In the genomic region with DNA sequence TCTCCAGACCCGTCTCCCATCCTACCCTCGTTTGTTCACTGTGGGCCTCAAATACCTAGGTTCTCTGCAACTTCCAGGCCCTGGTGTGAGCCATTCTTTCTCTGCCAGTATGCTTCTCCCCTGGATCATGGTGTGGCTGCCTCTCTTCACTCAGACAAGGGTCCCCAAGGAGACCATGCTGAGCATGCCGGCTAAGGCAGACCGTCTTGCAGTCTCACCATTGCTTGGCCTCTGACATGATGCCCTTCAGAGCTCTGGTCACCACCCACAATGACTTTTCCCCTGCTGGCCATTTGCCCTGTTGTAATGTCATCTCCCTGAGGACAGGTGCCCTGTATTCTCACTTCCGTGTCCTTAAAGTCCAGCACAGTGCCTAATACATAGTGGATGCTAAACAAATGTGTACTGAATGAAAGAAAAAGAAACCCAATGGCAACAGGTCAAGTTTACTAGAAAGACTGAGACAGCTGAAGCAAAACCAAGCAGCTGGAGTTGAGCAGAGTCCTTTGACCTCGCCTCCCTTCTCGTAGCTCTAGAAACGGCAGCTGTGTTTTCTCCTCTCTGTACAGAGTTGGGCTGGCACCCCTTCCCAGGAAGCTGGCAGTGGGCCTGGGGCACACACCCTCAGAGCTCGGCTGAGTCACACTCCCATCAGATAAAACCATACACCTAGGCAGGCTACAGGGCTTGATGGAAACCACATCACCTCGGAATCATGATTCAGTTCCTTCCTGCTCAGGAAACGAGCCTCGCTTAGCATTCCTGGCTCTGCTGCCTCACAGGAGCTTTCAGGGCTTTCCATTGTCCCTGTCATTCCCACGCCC, we compare ENCODE assay signal across 8 cellular contexts. TPM values are rescaled to one million over a fixed set of nuclear protein-coding genes. Genes with fewer than 3 reads are reported as not detected.
DNase-seq lines count a peak whose midpoint lies in the region; ATAC-seq, FAIRE-seq and TF ChIP-seq lines count a peak whose summit lies in the region.

No MANE protein-coding gene starts in this region.

- BruUV-seq in IMR-90 (replicated peaks; lab: Mats Ljungman, UMichigan) (no TSS peak), A673 (replicated peaks; lab: Mats Ljungman, UMichigan) (no TSS peak)

- H3K4ac ChIP-seq in IMR-90 (ENCODE audit: low read depth, low read length) (0 out of 2 replicates have a peak overlapping the region, but pooled peaks have one; percentile 3), mesendoderm (ENCODE audit: low read depth, low read length) (no peak overlapping the region)

- intact Hi-C loops in IMR-90 (cut with micrococcal nuclease) (no loop called here), thyroid gland (cut with DNase I) (no loop called here), A673 (cut with micrococcal nuclease; ENCODE audit: unreplicated experiment) (no loop called here)

- ATAC-seq in IMR-90 (ENCODE audit: low read depth) (peak; percentile 65), HG02884 (IDR thresholded peaks at IDR 0.05; ENCODE audit: unreplicated experiment) (no peak)

- peak overlapping the region; percentile 52 for H2AK9ac ChIP-seq in IMR-90 (replicated peaks; ENCODE audit: low read depth, low read length, poor library complexity)

- no peak overlapping the region for H2BK15ac ChIP-seq in IMR-90 (ENCODE audit: low read depth, low read length)
- no peak overlapping the region for H2BK15ac ChIP-seq in mesendoderm (replicated peaks; ENCODE audit: low read depth)

- peak overlapping the region; percentile 73 for H2AFZ ChIP-seq in IMR-90 (replicated peaks; ENCODE audit: low read length, poor library complexity)

- peaks cover 34% of the 10 kb centered on the region for H3K36me3 ChIP-seq in IMR-90 (ENCODE audit: control insufficient read depth, insufficient read depth, low read length)
- peaks cover 15% of the 10 kb centered on the region for H3K36me3 ChIP-seq in mesendoderm (ENCODE audit: control insufficient read depth, insufficient read depth, low read length)
- H3K36me3 ChIP-seq in thyroid gland: peaks cover 30 to 37% of the 10 kb centered on the region in 2 donors
- H3K36me3 ChIP-seq in A673 (ENCODE audit: insufficient read depth, low read length, poor library complexity, severe bottlenecking): peaks cover 14% of the 10 kb centered on the region

- peak overlapping the region; percentile 5; the same call in 1 of the 2 replicates for H3K23ac ChIP-seq in IMR-90 (ENCODE audit: low read depth, low read length)
- no peak overlapping the region for H3K23ac ChIP-seq in mesendoderm (ENCODE audit: low read length)

- DNase-seq in IMR-90 (peak; percentile 79), mesendoderm (peak; percentile 45), thyroid gland (peak; percentile 79 to 84), iPS-NIHi11 (ENCODE audit: low spot score) (no peak), A673 (ENCODE audit: low spot score) (no peak)

- H2AK5ac ChIP-seq in IMR-90 (ENCODE audit: low read depth, low read length) (peak overlapping the region; percentile 43; the same call in 1 of the 2 replicates), mesendoderm (ENCODE audit: low read length) (no peak overlapping the region)

- TF ChIP-seq POLR2A in IMR-90 (IDR thresholded peaks at IDR 0.05; ENCODE audit: low read depth, low read length) (no peak), thyroid gland (IDR thresholded peaks at IDR 0.05) (no peak)

- WGBS in IMR-90 (ENCODE audit: extremely low coverage in 2 of 2, insufficient read length in 1 of 2), 2 experiments: 23% methylated on average over 6 of the region's 13 CpGs; no CpG with 5 or more reads in 1 of the 2 experiments
- no CpG with 5 or more reads among the region's 13 CpGs for WGBS in mesendoderm (ENCODE audit: extremely low coverage, insufficient coverage, low lambda C conversion rate)
- 36 to 52% methylated on average over 13 of the region's 13 CpGs for WGBS in thyroid gland, 2 donors

- H2BK120ac ChIP-seq in IMR-90 (ENCODE audit: low read depth, low read length) (no peak overlapping the region; the same call in 1 of the 2 replicates), mesendoderm (ENCODE audit: low read depth, low read length) (no peak overlapping the region)

- H3K4me2 ChIP-seq in IMR-90 (ENCODE audit: low read depth, low read length): no peak overlapping the region; the same call in 1 of the 2 replicates
- no peak overlapping the region for H3K4me2 ChIP-seq in mesendoderm (ENCODE audit: low read length)

- H3K4me1 ChIP-seq in IMR-90 (ENCODE audit: control insufficient read depth, insufficient read depth, low read length) (peaks cover 8% of the 10 kb centered on the region), mesendoderm (ENCODE audit: control insufficient read depth, low read depth, low read length) (no peaks in the 10 kb centered on the region), thyroid gland (peaks cover 38 to 49% of the 10 kb centered on the region in 2 donors), A673 (ENCODE audit: insufficient read depth, low read length, poor library complexity, severe bottlenecking) (no peaks in the 10 kb centered on the region)

- no peak overlapping the region for H2BK5ac ChIP-seq in IMR-90 (ENCODE audit: low read depth, low read length, poor library complexity, severe bottlenecking)
- H2BK5ac ChIP-seq in mesendoderm (ENCODE audit: low read length): no peak overlapping the region

- 0 out of 2 replicates have a peak overlapping the region, but pooled peaks have one; percentile 3 for H4K91ac ChIP-seq in IMR-90 (ENCODE audit: insufficient read depth, low read depth, low read length)

- H3K27ac ChIP-seq in IMR-90 (ENCODE audit: insufficient read depth, low read length) (no peak overlapping the region), VCaP (peak overlapping the region; percentile 64), mesendoderm (ENCODE audit: low read depth, low read length) (no peak overlapping the region), thyroid gland (peak overlapping the region; percentile 36 to 80 (median 62)), A673 (ENCODE audit: low read depth, low read length, poor library complexity, severe bottlenecking) (no peak overlapping the region)

- H3K9me1 ChIP-seq in IMR-90 (ENCODE audit: insufficient read depth, low read length): peaks cover 16% of the 10 kb centered on the region

- H4K5ac ChIP-seq in IMR-90 (ENCODE audit: low read depth, low read length): no peak overlapping the region
- no peak overlapping the region for H4K5ac ChIP-seq in mesendoderm (ENCODE audit: low read length)

- peak overlapping the region; percentile 25 for H3K14ac ChIP-seq in IMR-90 (replicated peaks; ENCODE audit: low read depth, low read length)

- H3K9ac ChIP-seq in IMR-90 (ENCODE audit: low read depth, low read length) (no peak overlapping the region), mesendoderm (ENCODE audit: low read length) (no peak overlapping the region)

- H3K4me3 ChIP-seq in IMR-90 (ENCODE audit: insufficient read depth, low read depth, low read length): no peak overlapping the region
- H3K4me3 ChIP-seq in mesendoderm (ENCODE audit: low read length): no peak overlapping the region
- H3K4me3 ChIP-seq in thyroid gland (replicated peaks in 1 of 3): no peak overlapping the region
- no peak overlapping the region for H3K4me3 ChIP-seq in A673 (ENCODE audit: low read depth, low read length, poor library complexity, severe bottlenecking)

- TF ChIP-seq CTCF in IMR-90 (conservative IDR thresholded peaks at IDR 0.05; ENCODE audit: low read depth, low read length): no peak
- TF ChIP-seq CTCF in VCaP (conservative IDR thresholded peaks at IDR 0.05): no peak
- no peak for TF ChIP-seq CTCF in thyroid gland (IDR thresholded peaks at IDR 0.05)
- no peak for TF ChIP-seq CTCF in A673 (conservative IDR thresholded peaks at IDR 0.05; ENCODE audit: low read depth, low read length)

- POLR2A ChIA-PET in IMR-90 (lab: Charles Lee; ENCODE audit: unreplicated experiment): no interaction called here
- POLR2A ChIA-PET in A673 (lab: Charles Lee; ENCODE audit: low non-redundant PET): no interaction called here

- in situ Hi-C loops in IMR-90 (cut with MboI; ENCODE audit: low sequenced_read_pairs): no loop called here

- peaks cover 15% of the 10 kb centered on the region for H4K20me1 ChIP-seq in IMR-90 (ENCODE audit: insufficient read depth, low read length)

- H3K79me1 ChIP-seq in IMR-90 (ENCODE audit: low read depth in 1 of 2, low read length in 2 of 2): peaks cover 2 to 6% of the 10 kb centered on the region in 2 experiments; a peak in 1 of 4 replicates
- no peaks in the 10 kb centered on the region for H3K79me1 ChIP-seq in mesendoderm (ENCODE audit: low read length)

- H3K27me3 ChIP-seq in IMR-90 (ENCODE audit: control insufficient read depth, insufficient read depth, low read length) (no peaks in the 10 kb centered on the region), mesendoderm (ENCODE audit: insufficient read depth, low read length, poor library complexity) (no peaks in the 10 kb centered on the region), thyroid gland (no peaks in the 10 kb centered on the region), A673 (replicated peaks; ENCODE audit: insufficient read depth, low read depth, low read length, poor library complexity) (no peaks in the 10 kb centered on the region)

- no peak overlapping the region for H3K18ac ChIP-seq in IMR-90 (ENCODE audit: low read depth, low read length)
- no peak overlapping the region for H3K18ac ChIP-seq in mesendoderm (ENCODE audit: low read length)

- dilution Hi-C loops in IMR-90 (cut with HindIII; ENCODE audit: low sequenced_read_pairs, unreplicated experiment): no loop called here

- no peaks in the 10 kb centered on the region for H3K79me2 ChIP-seq in mesendoderm (ENCODE audit: control insufficient read depth, insufficient read depth, low read length)

- H4K8ac ChIP-seq in IMR-90 (ENCODE audit: low read depth in 2 of 2, low read length in 2 of 2) (0 out of 4 replicates have a peak overlapping the region, but pooled peaks of 1 of the 2 experiments have one; percentile 20), mesendoderm (ENCODE audit: low read depth, low read length) (no peak overlapping the region)

- H3K56ac ChIP-seq in IMR-90 (ENCODE audit: extremely low read depth, insufficient read depth, low read length) (no peak overlapping the region), mesendoderm (ENCODE audit: low read length) (no peak overlapping the region)

- CTCF ChIA-PET in IMR-90 (lab: Yijun Ruan, JAX): no interaction called here
- CTCF ChIA-PET in A673 (lab: Charles Lee): no interaction called here

- peak; percentile 33 for FAIRE-seq in colon (lab: Jason Lieb, UNC)

- no peaks in the 10 kb centered on the region for H3K9me3 ChIP-seq in IMR-90 (ENCODE audit: control insufficient read depth, insufficient read depth, low read length)
- no peaks in the 10 kb centered on the region for H3K9me3 ChIP-seq in thyroid gland
- H3K9me3 ChIP-seq in A673 (ENCODE audit: low read depth, low read length, poor library complexity, severe bottlenecking): no peaks in the 10 kb centered on the region

- no peak for TF ChIP-seq RAD21 in IMR-90 (IDR thresholded peaks at IDR 0.05; ENCODE audit: low read length)

- H2BK20ac ChIP-seq in IMR-90 (ENCODE audit: low read depth, low read length): no peak overlapping the region

RNA-seq across cellular contexts. Expression of a gene that starts 8.6 kb away (rescaled TPM):
- total RNA-seq in IMR-90 (2012; rRNA removed): not detected in 2 replicates
- polyA plus RNA-seq in IMR-90 (2012; rRNA removed): 0.03 TPM in 1 of 2 replicates, not detected in the other
- polyA plus RNA-seq in IMR-90 (2012; cell fraction: cytosol; rRNA removed): 0.01 TPM in 1 of 2 replicates, not detected in the other
- polyA plus RNA-seq in IMR-90 (2012; cell fraction: nucleus; rRNA removed; ENCODE audit: low replicate concordance): 0.15 TPM in 2 replicates
- not detected for polyA plus RNA-seq in mesendoderm (2013, experiment 1 of 2)
- 0.01 TPM for polyA plus RNA-seq in mesendoderm (2013, experiment 2 of 2)
- under 1 TPM in 1 of 4 donors, not detected in 3; 0.40 TPM for total RNA-seq in thyroid gland
- total RNA-seq in A673 (2021): not detected in 2 replicates

RNA-seq across cellular contexts. Expression of a gene that starts 18.8 kb away (rescaled TPM):
- total RNA-seq in IMR-90 (2012; rRNA removed): 29.7 and 32.8 TPM in 2 replicates
- 47.2 and 47.8 TPM in 2 replicates for polyA plus RNA-seq in IMR-90 (2012; rRNA removed)
- 34.1 and 38.0 TPM in 2 replicates for polyA plus RNA-seq in IMR-90 (2012; cell fraction: cytosol; rRNA removed)
- polyA plus RNA-seq in IMR-90 (2012; cell fraction: nucleus; rRNA removed; ENCODE audit: low replicate concordance): 38.1 and 45.9 TPM in 2 replicates
- 27.9 TPM for polyA plus RNA-seq in mesendoderm (2013, experiment 1 of 2)
- polyA plus RNA-seq in mesendoderm (2013, experiment 2 of 2): 28.4 TPM
- total RNA-seq in thyroid gland: 10 to 100 TPM; 27.7 to 51.9 (median 45.9) TPM
- 52.2 and 58.6 TPM in 2 replicates for total RNA-seq in A673 (2021)

RNA-seq across cellular contexts. Expression of a gene that starts 22.2 kb away (rescaled TPM):
- total RNA-seq in IMR-90 (2012; rRNA removed) (105 and 111 TPM in 2 replicates), thyroid gland (10 to 100 TPM; 28.3 to 61.1 (median 50.4) TPM), A673 (2021) (18.3 and 21.0 TPM in 2 replicates)
- polyA plus RNA-seq in IMR-90 (2012; rRNA removed): 145 and 158 TPM in 2 replicates
- polyA plus RNA-seq in IMR-90 (2012; cell fraction: cytosol; rRNA removed): 165 and 194 TPM in 2 replicates
- polyA plus RNA-seq in IMR-90 (2012; cell fraction: nucleus; rRNA removed; ENCODE audit: low replicate concordance): 62.0 and 123 TPM in 2 replicates
- 29.5 TPM for polyA plus RNA-seq in mesendoderm (2013, experiment 1 of 2)
- polyA plus RNA-seq in mesendoderm (2013, experiment 2 of 2): 29.7 TPM

RNA-seq across cellular contexts. Expression of a gene that starts 28.8 kb away (rescaled TPM):
- total RNA-seq in IMR-90 (2012; rRNA removed) (12.2 and 13.1 TPM in 2 replicates), thyroid gland (10 to 100 TPM; 15.8 to 22.8 (median 18.0) TPM), A673 (2021) (3.6 and 5.8 TPM in 2 replicates)
- polyA plus RNA-seq in IMR-90 (2012; rRNA removed): 15.4 and 18.1 TPM in 2 replicates
- 12.1 and 14.9 TPM in 2 replicates for polyA plus RNA-seq in IMR-90 (2012; cell fraction: cytosol; rRNA removed)
- 51.7 and 53.1 TPM in 2 replicates for polyA plus RNA-seq in IMR-90 (2012; cell fraction: nucleus; rRNA removed; ENCODE audit: low replicate concordance)
- polyA plus RNA-seq in mesendoderm (2013, experiment 1 of 2): 2.1 TPM
- 1.8 TPM for polyA plus RNA-seq in mesendoderm (2013, experiment 2 of 2)

Comparison
In these comparisons a context has a peak if more than half of its experiments do, and no peak if none do; other contexts are left out.
1. DNase-seq: peak in IMR-90 (single experiment), mesendoderm (single experiment) and thyroid gland (2 of 2); none in iPS-NIHi11 (single experiment) and A673 (single experiment).
2. H3K27ac ChIP-seq: peak in VCaP (single experiment) and thyroid gland (3 of 3); none in IMR-90 (single experiment), mesendoderm (single experiment) and A673 (single experiment).